17 cellular contexts compared by ENCODE assay signal in genomic region chr15:70810916-70811578, GRCh38. TPM values are rescaled to one million over a fixed set of nuclear protein-coding genes. Genes with fewer than 3 reads are reported as not detected.
A peak's percentile ranks its signal among the peaks of the same experiment; 100 is the strongest.
DNase-seq lines count a peak whose midpoint lies in the region; ATAC-seq and TF ChIP-seq lines count a peak whose summit lies in the region.
"Had no signal": no experiment of that assay in that cellular context is flagged by ENCODE, and none has a peak within 500 bp of the region (broad histone marks: within the 10 kb centered on the region; RNA-seq: fewer than 3 reads in every experiment).

No MANE protein-coding gene starts in this region.

- peak; percentile 8 for ATAC-seq in Right ventricle myocardium superior (ENCODE audit: poor library complexity)
- ATAC-seq in T-helper 17 cell, result no peak
- ATAC-seq in GM19467 (IDR thresholded peaks at IDR 0.05; ENCODE audit: unreplicated experiment), result no peak

- H3K27ac ChIP-seq in left ventricle myocardium inferior (replicated peaks), result no peak overlapping the region
- H3K27ac ChIP-seq: SK-N-MC had no signal

- H3K27ac Mint-ChIP-seq in T-helper 17 cell (peak overlapping the region; percentile 21), chondrocyte (ENCODE audit: unreplicated experiment) (no peak overlapping the region)

- H3K9me3 ChIP-seq in left ventricle myocardium inferior (replicated peaks) (no peaks in the 10 kb centered on the region), T-helper 17 cell (ENCODE audit: control insufficient read depth, low read length, poor library complexity, severe bottlenecking) (no peaks in the 10 kb centered on the region)

- H3K27me3 Mint-ChIP-seq in T-helper 17 cell, result peaks cover 35% of the 10 kb centered on the region
- no peaks in the 10 kb centered on the region for H3K27me3 Mint-ChIP-seq in chondrocyte (ENCODE audit: low read depth)

- peaks cover 12% of the 10 kb centered on the region for H3K4me1 ChIP-seq in left ventricle myocardium inferior

- H3K36me3 Mint-ChIP-seq in T-helper 17 cell (ENCODE audit: low read depth), result peaks cover 3% of the 10 kb centered on the region
- no peaks in the 10 kb centered on the region for H3K36me3 Mint-ChIP-seq in chondrocyte (ENCODE audit: low read depth)

- H3K36me3 ChIP-seq in left ventricle myocardium inferior, result no peaks in the 10 kb centered on the region

- no peaks in the 10 kb centered on the region for H3K27me3 ChIP-seq in left ventricle myocardium inferior (ENCODE audit: low read depth)

- peaks cover 3% of the 10 kb centered on the region for H3K4me1 Mint-ChIP-seq in T-helper 17 cell
- H3K4me1 Mint-ChIP-seq in chondrocyte (ENCODE audit: low read depth), result peaks cover 40% of the 10 kb centered on the region

- H3K4me3 Mint-ChIP-seq in T-helper 17 cell (no peak overlapping the region), chondrocyte (ENCODE audit: unreplicated experiment) (no peak overlapping the region)

- TF ChIP-seq CTCF in left ventricle myocardium inferior (IDR thresholded peaks at IDR 0.05; ENCODE audit: borderline replicate concordance) (no peak), chondrocyte (IDR thresholded peaks at IDR 0.05) (no peak)

- no peak overlapping the region for H3K4me3 ChIP-seq in left ventricle myocardium inferior

- H3K9me3 Mint-ChIP-seq in chondrocyte (ENCODE audit: low read depth), result no peaks in the 10 kb centered on the region

- DNase-seq in Right ventricle myocardium superior (no peak), left ventricle myocardium inferior (no peak), T-helper 17 cell (no peak), iPS-NIHi11 (ENCODE audit: low spot score) (peak; percentile 23), chondrocyte (ENCODE audit: low spot score) (no peak), inferior parietal cortex (ENCODE audit: extremely low spot score) (no peak), head of caudate nucleus (no peak)
- DNase-seq: C1 segment of cervical spinal cord, GDM1, MV-4-11, NCI-H1417 treated with DMSO at 0.1 percent for 48 hours, NCI-H1930, NCI-H446, NCI-H69 had no signal

- intact Hi-C loops in Right ventricle myocardium superior (cut with DNase I) (loop anchor here (5.0 to 10.0 kb wide), 2 partner anchors 134 to 246 kb away; no protein-coding TSS in a partner anchor), left ventricle myocardium inferior (cut with micrococcal nuclease) (loop anchor here (5.0 kb wide), 1 partner anchor 134 kb away; no protein-coding TSS in a partner anchor), head of caudate nucleus (cut with DNase I) (loop anchor here (10.0 kb wide), 1 partner anchor 126 kb away; no protein-coding TSS in a partner anchor)

RNA-seq across cellular contexts. Expression of gene LARP6, which starts 42.9 kb away (rescaled TPM):
- total RNA-seq in Right ventricle myocardium superior, result 47.6 TPM
- 50.6 TPM for total RNA-seq in left ventricle myocardium inferior
- total RNA-seq in T-helper 17 cell, result under 1 TPM in 1 of 2 donors, not detected in 1; 0.35 TPM
- 79.4 to 138 TPM (median 135 TPM) in 3 replicates for total RNA-seq in chondrocyte
- total RNA-seq: OCI-LY7 had no signal

RNA-seq across cellular contexts. Expression of gene UACA, which starts 47.7 kb away (rescaled TPM):
- 27.9 TPM for total RNA-seq in Right ventricle myocardium superior
- 33.7 TPM for total RNA-seq in left ventricle myocardium inferior
- total RNA-seq in T-helper 17 cell, result 1 to 10 TPM; 1.3 to 1.7 TPM
- 171 to 275 TPM (median 249 TPM) in 3 replicates for total RNA-seq in chondrocyte
- total RNA-seq: OCI-LY7 had no signal

Comparison
In these comparisons a context has a peak if more than half of its experiments do, and no peak if none do; other contexts are left out.
1. RNA of gene LARP6, which starts 42.9 kb away (total RNA-seq): 79.4 to 138 TPM in chondrocyte, 50.6 TPM in left ventricle myocardium inferior (single experiment) and 47.6 TPM in Right ventricle myocardium superior (single experiment); 0.35 TPM in T-helper 17 cell; every median in the first group is over 10 times any median in the second.
2. RNA of gene UACA, which starts 47.7 kb away (total RNA-seq): 171 to 275 TPM in chondrocyte, 33.7 TPM in left ventricle myocardium inferior (single experiment) and 27.9 TPM in Right ventricle myocardium superior (single experiment); 1.3 to 1.7 TPM in T-helper 17 cell; every median in the first group is over 10 times any median in the second.